24 cellular contexts compared by ENCODE assay signal in the genomic region with DNA sequence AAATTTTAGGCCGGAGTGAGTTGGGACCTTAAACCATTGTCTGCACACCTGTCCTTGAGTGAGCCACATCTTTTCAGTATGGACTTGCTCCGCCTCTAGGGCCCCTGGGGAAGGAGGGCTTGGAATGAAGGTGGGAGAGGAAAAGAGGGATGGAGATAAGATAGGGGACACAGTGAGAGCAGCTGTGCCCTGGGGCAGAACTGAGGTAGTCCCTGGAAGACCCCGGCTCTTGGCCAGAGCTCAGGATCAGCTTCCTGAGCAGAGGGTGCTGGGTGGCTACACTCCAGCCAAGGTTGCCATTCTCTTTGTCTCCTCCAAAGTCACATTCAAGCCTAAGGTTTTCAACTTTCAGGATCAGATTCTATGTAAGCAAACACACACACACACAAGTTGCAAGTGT.
DNase-seq lines count a peak whose midpoint lies in the region; ATAC-seq lines count a peak whose summit lies in the region.
"Had no signal": no experiment of that assay in that cellular context is flagged by ENCODE, and none has a peak within 500 bp of the region (broad histone marks: within the 10 kb centered on the region; RNA-seq: fewer than 3 reads in every experiment).

No MANE protein-coding gene starts in this region.

- H3K4me2 ChIP-seq in BLaER1 treated with 17β-estradiol and CSF1 and Interleukin-3, amounts not matched to agents 10 nM and 100 nM, result peak overlapping the region in 10 of 11 experiments; percentile 89 to 100 (median 98); a peak in 19 of 22 replicates
- H3K4me2 ChIP-seq: GM23338 had no signal

- H3K9ac ChIP-seq in BLaER1 treated with 17β-estradiol and CSF1 and Interleukin-3, amounts not matched to agents 10 nM and 100 nM, result no peak overlapping the region

- no peak for ATAC-seq in activated T-cell treated with anti-CD3 and anti-CD28 coated beads, Interleukin-2, amount 50 U/mL, for 72 hours (replicated peaks in 1 of 2)
- ATAC-seq in T-helper 17 cell, result no peak
- ATAC-seq: GM23338, HepG2, K562 had no signal

- no peaks in the 10 kb centered on the region for H3K27me3 Mint-ChIP-seq in activated T-cell treated with anti-CD3 and anti-CD28 coated beads, Interleukin-2, amount 50 U/mL, for 24 hours
- H3K27me3 Mint-ChIP-seq in activated T-cell treated with anti-CD3 and anti-CD28 coated beads, Interleukin-2, amount 50 U/mL, for 72 hours (ENCODE audit: low read depth), result no peaks in the 10 kb centered on the region
- H3K27me3 Mint-ChIP-seq in T-helper 17 cell, result no peaks in the 10 kb centered on the region

- H3K27ac Mint-ChIP-seq in activated T-cell treated with anti-CD3 and anti-CD28 coated beads, Interleukin-2, amount 50 U/mL, for 24 hours, result peak overlapping the region; percentile 16
- H3K27ac Mint-ChIP-seq in activated T-cell treated with anti-CD3 and anti-CD28 coated beads, Interleukin-2, amount 50 U/mL, for 72 hours, result no peak overlapping the region
- H3K27ac Mint-ChIP-seq in T-helper 17 cell, result peak overlapping the region; percentile 92
- H3K27ac Mint-ChIP-seq: GM23338 had no signal

- no peaks in the 10 kb centered on the region for H3K27me3 ChIP-seq in BLaER1 treated with 17β-estradiol and CSF1 and Interleukin-3, amounts not matched to agents 10 nM and 100 nM
- H3K27me3 ChIP-seq: MG63 had no signal

- peaks cover 60 to 74% (median 70%) of the 10 kb centered on the region in 10 experiments for H3K4me1 ChIP-seq in BLaER1 treated with 17β-estradiol and CSF1 and Interleukin-3, amounts not matched to agents 10 nM and 100 nM
- H3K4me1 ChIP-seq: HAP-1 had no signal

- peaks cover 43% of the 10 kb centered on the region for H3K4me1 Mint-ChIP-seq in activated T-cell treated with anti-CD3 and anti-CD28 coated beads, Interleukin-2, amount 50 U/mL, for 24 hours (ENCODE audit: low read depth)
- peaks cover 28% of the 10 kb centered on the region for H3K4me1 Mint-ChIP-seq in activated T-cell treated with anti-CD3 and anti-CD28 coated beads, Interleukin-2, amount 50 U/mL, for 72 hours (ENCODE audit: low read depth)
- H3K4me1 Mint-ChIP-seq in T-helper 17 cell, result peaks cover 23% of the 10 kb centered on the region

- H3K9me3 ChIP-seq in BLaER1 treated with 17β-estradiol and CSF1 and Interleukin-3, amounts not matched to agents 10 nM and 100 nM (replicated peaks in 1 of 11), result no peaks in the 10 kb centered on the region
- H3K9me3 ChIP-seq in T-helper 17 cell (ENCODE audit: control insufficient read depth, low read length, poor library complexity, severe bottlenecking), result no peaks in the 10 kb centered on the region
- H3K9me3 ChIP-seq: HAP-1, MG63 had no signal

- peaks cover 0 to 14% (median 1%) of the 10 kb centered on the region in 11 experiments; a peak in 8 of 22 replicates for H4K20me1 ChIP-seq in BLaER1 treated with 17β-estradiol and CSF1 and Interleukin-3, amounts not matched to agents 10 nM and 100 nM

- peaks cover 17% of the 10 kb centered on the region for H3K36me3 Mint-ChIP-seq in activated T-cell treated with anti-CD3 and anti-CD28 coated beads, Interleukin-2, amount 50 U/mL, for 24 hours (ENCODE audit: low read depth)
- H3K36me3 Mint-ChIP-seq in activated T-cell treated with anti-CD3 and anti-CD28 coated beads, Interleukin-2, amount 50 U/mL, for 72 hours (ENCODE audit: insufficient read depth in 2 of 2), result no peaks in the 10 kb centered on the region
- no peaks in the 10 kb centered on the region for H3K36me3 Mint-ChIP-seq in T-helper 17 cell (ENCODE audit: low read depth)

- H3K4me3 Mint-ChIP-seq in activated T-cell treated with anti-CD3 and anti-CD28 coated beads, Interleukin-2, amount 50 U/mL, for 24 hours, result no peak overlapping the region
- H3K4me3 Mint-ChIP-seq in activated T-cell treated with anti-CD3 and anti-CD28 coated beads, Interleukin-2, amount 50 U/mL, for 72 hours, result no peak overlapping the region
- H3K4me3 Mint-ChIP-seq in T-helper 17 cell, result no peak overlapping the region
- H3K4me3 Mint-ChIP-seq: CD14-positive monocyte, GM23338 had no signal

- DNase-seq in activated T-cell treated with anti-CD3 and anti-CD28 coated beads, Interleukin-2, amount 50 U/mL, for 24 hours, result no peak
- DNase-seq in activated T-cell treated with anti-CD3 and anti-CD28 coated beads, Interleukin-2, amount 50 U/mL, for 72 hours, result no peak
- no peak for DNase-seq in T-helper 17 cell
- peak; percentile 26 for DNase-seq in posterior vena cava (ENCODE audit: low spot score)
- DNase-seq in NCI-H526 (lab: John Stamatoyannopoulos, UW), result no peak
- no peak for DNase-seq in stimulated activated CD4-positive, alpha-beta T cell treated with anti-CD3 and anti-CD28 coated beads, Interleukin-4, amount 100 ng/mL, for 4 hours
- DNase-seq in activated CD4-positive, alpha-beta T cell treated with anti-CD3 and anti-CD28 coated beads for 1 hour, result no peak
- DNase-seq: 8988T, AML-193, DND-41, MG63, NCI-H1417, NCI-H1694 treated with DMSO at 0.1 percent for 48 hours, NCI-H446, NCI-H526 treated with DMSO at 0.1 percent for 48 hours, SHP77 treated with DMSO at 0.1 percent for 48 hours had no signal

- H3K9me3 Mint-ChIP-seq in activated T-cell treated with anti-CD3 and anti-CD28 coated beads, Interleukin-2, amount 50 U/mL, for 24 hours, result no peaks in the 10 kb centered on the region
- H3K9me3 Mint-ChIP-seq in activated T-cell treated with anti-CD3 and anti-CD28 coated beads, Interleukin-2, amount 50 U/mL, for 72 hours, result no peaks in the 10 kb centered on the region
- H3K9me3 Mint-ChIP-seq: GM23338 had no signal

- intact Hi-C loops in posterior vena cava (cut with DNase I), result no loop called here

- peak overlapping the region in 5 of 11 experiments; percentile 5 to 95 (median 39); a peak in 8 of 22 replicates for H3K27ac ChIP-seq in BLaER1 treated with 17β-estradiol and CSF1 and Interleukin-3, amounts not matched to agents 10 nM and 100 nM
- H3K27ac ChIP-seq: HL-60, SK-N-MC had no signal

- peaks cover under 1 to 16% (median 13%) of the 10 kb centered on the region in 11 experiments; a peak in 21 of 22 replicates for H3K36me3 ChIP-seq in BLaER1 treated with 17β-estradiol and CSF1 and Interleukin-3, amounts not matched to agents 10 nM and 100 nM
- H3K36me3 ChIP-seq: HAP-1, MG63 had no signal

- no peak overlapping the region for H3K4me3 ChIP-seq in BLaER1 treated with 17β-estradiol and CSF1 and Interleukin-3, amounts not matched to agents 10 nM and 100 nM
- H3K4me3 ChIP-seq: GM23338, HAP-1, K562, MG63, SK-N-MC had no signal
